Comparison of ENCODE assay signal across 6 cellular contexts in the genomic region with DNA sequence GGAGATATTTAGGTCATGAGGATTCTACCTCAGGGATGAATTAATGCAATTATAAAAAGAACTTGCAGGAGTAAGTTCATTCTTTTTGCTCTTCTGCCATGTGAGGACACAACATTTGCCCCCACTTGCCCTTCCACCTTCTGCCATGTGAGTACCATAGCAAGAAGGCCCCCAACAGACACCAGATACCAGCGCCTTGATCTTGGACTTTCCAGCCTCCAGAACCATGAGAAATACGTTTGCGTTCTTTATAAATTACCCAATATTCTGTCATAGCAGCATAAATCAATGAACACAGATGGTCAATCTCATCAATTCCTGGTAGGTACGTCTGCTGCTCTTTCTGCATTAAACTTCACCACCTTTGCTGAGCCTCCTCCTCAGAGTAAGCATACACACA.
"Had no signal": no experiment of that assay in that cellular context is flagged by ENCODE, and none has a peak within 500 bp of the region (broad histone marks: within the 10 kb centered on the region; RNA-seq: fewer than 3 reads in every experiment).

No MANE protein-coding gene starts in this region.

- DNase-seq: IMR-90, KBM-7, KG1 had no signal

- ATAC-seq: K562 had no signal

- FAIRE-seq: HTR-8/SVneo had no signal

- H3K4me3 ChIP-seq: K562 had no signal

- H3K27ac ChIP-seq: HL-60 had no signal
